In genomic region chr17:69588316-69588715, GRCh38 we compare ENCODE assay signal across 27 cellular contexts.
"Had no signal": no experiment of that assay in that cellular context is flagged by ENCODE, and none has a peak within 500 bp of the region (broad histone marks: within the 10 kb centered on the region; RNA-seq: fewer than 3 reads in every experiment).

No MANE protein-coding gene starts in this region.

- H3K27me3 Mint-ChIP-seq: stimulated activated naive CD8-positive, alpha-beta T cell treated with anti-CD3 and anti-CD28 coated beads, Interleukin-15, amount 100 ng/mL, for 72 hours; type B pancreatic cell had no signal

- H3K9me3 Mint-ChIP-seq: naive thymus-derived CD8-positive, alpha-beta T cell; nephron; neural progenitor cell; stimulated activated memory B cell treated with anti-CD40 and anti-IgM and Interleukin-4, amounts not matched to agents 10 μg/mL and 1 μg/mL and 100 μg/mL, for 72 hours; stimulated activated naive CD8-positive, alpha-beta T cell treated with anti-CD3 and anti-CD28 coated beads, Interleukin-15, amount 100 ng/mL, for 72 hours; type B pancreatic cell had no signal

- H3K9ac ChIP-seq: neural progenitor cell had no signal

- ATAC-seq: left colon; left lung; lower lobe of right lung; naive thymus-derived CD8-positive, alpha-beta T cell; stimulated activated memory B cell treated with anti-CD40 and anti-IgM and Interleukin-4, amounts not matched to agents 10 μg/mL and 1 μg/mL and 100 μg/mL, for 72 hours; stimulated activated naive CD8-positive, alpha-beta T cell treated with anti-CD3 and anti-CD28 coated beads, Interleukin-15, amount 100 ng/mL, for 72 hours had no signal

- H3K4me1 ChIP-seq: left lung, lower lobe of right lung, neural progenitor cell, right atrium auricular region, right lobe of liver, tibial nerve, uterus had no signal

- H3K27ac ChIP-seq: left lung, lower lobe of right lung, neural progenitor cell, neutrophil, right atrium auricular region, right lobe of liver, tibial nerve, uterus had no signal

- H3K4me3 ChIP-seq: left lung, lower lobe of right lung, neural progenitor cell, right atrium auricular region, right lobe of liver, smooth muscle cell, tibial nerve, uterus had no signal

- H3K36me3 Mint-ChIP-seq: immature natural killer cell; naive thymus-derived CD8-positive, alpha-beta T cell; neural progenitor cell; stimulated activated memory B cell treated with anti-CD40 and anti-IgM and Interleukin-4, amounts not matched to agents 10 μg/mL and 1 μg/mL and 100 μg/mL, for 72 hours; type B pancreatic cell had no signal

- DNase-seq: immature natural killer cell; kidney; left colon; left lung; lower lobe of right lung; mammary epithelial cell; naive thymus-derived CD8-positive, alpha-beta T cell; occipital lobe; right lobe of liver; stimulated activated CD4-positive, alpha-beta T cell treated with anti-CD3 and anti-CD28 coated beads, Interleukin-1b, Interleukin-23, amount 100 ng/mL, for 48 hours; stimulated activated CD4-positive, alpha-beta T cell treated with anti-CD3 and anti-CD28 coated beads, Interleukin-2, amount 100 ng/mL, for 48 hours; stimulated activated CD4-positive, alpha-beta T cell treated with anti-CD3 and anti-CD28 coated beads, Interleukin-4, amount 100 ng/mL, for 4 hours; stimulated activated CD8-positive, alpha-beta memory T cell treated with anti-CD3 and anti-CD28 coated beads, Interleukin-4, amount 100 ng/mL, for 48 hours; stimulated activated naive CD4-positive, alpha-beta T cell treated with Interleukin-2 at 50 U/mL for 16 hours; stimulated activated naive CD8-positive, alpha-beta T cell treated with anti-CD3 and anti-CD28 coated beads, Interleukin-15, amount 100 ng/mL, for 72 hours; substantia nigra; uterus had no signal

- H3K9me3 ChIP-seq: left lung, lower lobe of right lung, neutrophil, right atrium auricular region, right lobe of liver, tibial nerve, uterus had no signal

- H3K27ac Mint-ChIP-seq: immature natural killer cell; naive thymus-derived CD8-positive, alpha-beta T cell; nephron; neural progenitor cell; progenitor cell of endocrine pancreas; stimulated activated memory B cell treated with anti-CD40 and anti-IgM and Interleukin-4, amounts not matched to agents 10 μg/mL and 1 μg/mL and 100 μg/mL, for 72 hours; stimulated activated naive CD8-positive, alpha-beta T cell treated with anti-CD3 and anti-CD28 coated beads, Interleukin-15, amount 100 ng/mL, for 72 hours; type B pancreatic cell had no signal

- H2AFZ ChIP-seq: neural progenitor cell had no signal

- H3K4me3 Mint-ChIP-seq: immature natural killer cell; naive thymus-derived CD8-positive, alpha-beta T cell; nephron; neural progenitor cell; stimulated activated memory B cell treated with anti-CD40 and anti-IgM and Interleukin-4, amounts not matched to agents 10 μg/mL and 1 μg/mL and 100 μg/mL, for 72 hours; stimulated activated naive CD8-positive, alpha-beta T cell treated with anti-CD3 and anti-CD28 coated beads, Interleukin-15, amount 100 ng/mL, for 72 hours; type B pancreatic cell had no signal

- FAIRE-seq: islet of Langerhans, kidney had no signal

- H3K4me1 Mint-ChIP-seq: immature natural killer cell; naive thymus-derived CD8-positive, alpha-beta T cell; nephron; neural progenitor cell; stimulated activated memory B cell treated with anti-CD40 and anti-IgM and Interleukin-4, amounts not matched to agents 10 μg/mL and 1 μg/mL and 100 μg/mL, for 72 hours; stimulated activated naive CD8-positive, alpha-beta T cell treated with anti-CD3 and anti-CD28 coated beads, Interleukin-15, amount 100 ng/mL, for 72 hours had no signal

- H3K4me2 ChIP-seq: neural progenitor cell, smooth muscle cell had no signal

- H3K27me3 ChIP-seq: left lung, neural progenitor cell, right atrium auricular region, right lobe of liver, tibial nerve, uterus had no signal

- H3K36me3 ChIP-seq: left lung, lower lobe of right lung, neural progenitor cell, neutrophil, right atrium auricular region, right lobe of liver, tibial nerve, uterus had no signal
